ENCODE assay signal across 19 cellular contexts in genomic region chr9:76638001-76638400, GRCh38.
DNase-seq lines count a peak whose midpoint lies in the region; ATAC-seq, FAIRE-seq and TF ChIP-seq lines count a peak whose summit lies in the region.
"Had no signal": no experiment of that assay in that cellular context is flagged by ENCODE, and none has a peak within 500 bp of the region (broad histone marks: within the 10 kb centered on the region; RNA-seq: fewer than 3 reads in every experiment).

No MANE protein-coding gene starts in this region.

- DNase-seq in COLO829 (ENCODE audit: low spot score) = peak; percentile 69
- DNase-seq in M059J (ENCODE audit: low read depth) = peak; percentile 9
- no peak for DNase-seq in astrocyte (ENCODE audit: low read depth)
- DNase-seq in kidney tubule cell (ENCODE audit: low spot score) = peak; percentile 13
- DNase-seq in NCI-H526 treated with DMSO at 0.1 percent for 48 hours (lab: John Stamatoyannopoulos, UW) = no peak
- DNase-seq in T-helper 2 cell treated with Interferon-gamma antibody and Interleukin-4, amounts not matched to agents 5 μg/mL and 100 μg/mL, for 36 hours (ENCODE audit: low spot score) = no peak
- DNase-seq in stimulated activated CD4-positive, alpha-beta T cell treated with anti-CD3 and anti-CD28 coated beads, Interleukin-2, amount 100 ng/mL, for 48 hours = no peak
- DNase-seq: CD4-positive, alpha-beta T cell; NCI-H1048; NCI-H146; NCI-H446; NCI-H774; SHP77 treated with DMSO at 0.1 percent for 48 hours had no signal

- H4K20me1 ChIP-seq in astrocyte (ENCODE audit: insufficient read depth, low read length) = no peaks in the 10 kb centered on the region

- no peak for TF ChIP-seq CTCF in astrocyte (IDR thresholded peaks at IDR 0.05; ENCODE audit: insufficient read depth, low read depth, low read length)

- H3K27me3 ChIP-seq in astrocyte (ENCODE audit: insufficient read depth, low read length) = no peaks in the 10 kb centered on the region

- no peaks in the 10 kb centered on the region for H3K4me1 ChIP-seq in astrocyte (ENCODE audit: insufficient read depth, low read length)
- H3K4me1 ChIP-seq: HAP-1 had no signal

- no peak for FAIRE-seq in astrocyte (lab: Jason Lieb, UNC)
- FAIRE-seq: GM12878, GM18507, HTR-8/SVneo had no signal

- H3K79me2 ChIP-seq in astrocyte (ENCODE audit: insufficient read depth, low read length) = no peaks in the 10 kb centered on the region

- H3K9me3 ChIP-seq in astrocyte (ENCODE audit: insufficient read depth, low read depth, low read length) = no peaks in the 10 kb centered on the region
- H3K9me3 ChIP-seq: HAP-1 had no signal

- H3K27ac Mint-ChIP-seq in astrocyte (ENCODE audit: unreplicated experiment) = peak overlapping the region; percentile 26
- H3K27ac Mint-ChIP-seq in T-helper 2 cell treated with Interferon-gamma antibody and Interleukin-4, amounts not matched to agents 5 μg/mL and 100 μg/mL, for 36 hours = no peak overlapping the region
- H3K27ac Mint-ChIP-seq: CD4-positive, alpha-beta T cell had no signal

- ATAC-seq in GM19023 (IDR thresholded peaks at IDR 0.05; ENCODE audit: unreplicated experiment) = no peak
- ATAC-seq: GM12878, Panc1 had no signal

- H3K9ac ChIP-seq in astrocyte (ENCODE audit: low read length) = no peak overlapping the region

- no peak overlapping the region for H3K4me2 ChIP-seq in astrocyte (ENCODE audit: low read length)

- no peaks in the 10 kb centered on the region for H3K36me3 Mint-ChIP-seq in astrocyte (ENCODE audit: low read depth, unreplicated experiment)
- H3K36me3 Mint-ChIP-seq in T-helper 2 cell treated with Interferon-gamma antibody and Interleukin-4, amounts not matched to agents 5 μg/mL and 100 μg/mL, for 36 hours (ENCODE audit: low read depth) = no peaks in the 10 kb centered on the region

- H3K27ac ChIP-seq in astrocyte (ENCODE audit: low read depth, low read length) = no peak overlapping the region

- no peaks in the 10 kb centered on the region for H3K9me3 Mint-ChIP-seq in astrocyte (ENCODE audit: unreplicated experiment)
- no peaks in the 10 kb centered on the region for H3K9me3 Mint-ChIP-seq in T-helper 2 cell treated with Interferon-gamma antibody and Interleukin-4, amounts not matched to agents 5 μg/mL and 100 μg/mL, for 36 hours
- H3K9me3 Mint-ChIP-seq: CD4-positive, alpha-beta T cell had no signal

- no peaks in the 10 kb centered on the region for H3K36me3 ChIP-seq in astrocyte (ENCODE audit: insufficient read depth, low read length)
- H3K36me3 ChIP-seq: HAP-1 had no signal

- H3K4me3 ChIP-seq in astrocyte (ENCODE audit: insufficient read depth, low read depth, low read length) = no peak overlapping the region
- H3K4me3 ChIP-seq: GM12878, HAP-1 had no signal

- no peak overlapping the region for H2AFZ ChIP-seq in astrocyte (ENCODE audit: low read depth, low read length)

- H3K4me3 Mint-ChIP-seq in astrocyte (ENCODE audit: unreplicated experiment) = no peak overlapping the region
- no peak overlapping the region for H3K4me3 Mint-ChIP-seq in T-helper 2 cell treated with Interferon-gamma antibody and Interleukin-4, amounts not matched to agents 5 μg/mL and 100 μg/mL, for 36 hours
- H3K4me3 Mint-ChIP-seq: CD4-positive, alpha-beta T cell had no signal

- peaks cover 9% of the 10 kb centered on the region for H3K4me1 Mint-ChIP-seq in astrocyte (ENCODE audit: low read depth, unreplicated experiment)
- H3K4me1 Mint-ChIP-seq in T-helper 2 cell treated with Interferon-gamma antibody and Interleukin-4, amounts not matched to agents 5 μg/mL and 100 μg/mL, for 36 hours (ENCODE audit: low read depth) = peaks cover 13% of the 10 kb centered on the region

- H3K27me3 Mint-ChIP-seq in astrocyte (ENCODE audit: low read depth, unreplicated experiment) = no peaks in the 10 kb centered on the region
- peaks cover 5% of the 10 kb centered on the region for H3K27me3 Mint-ChIP-seq in T-helper 2 cell treated with Interferon-gamma antibody and Interleukin-4, amounts not matched to agents 5 μg/mL and 100 μg/mL, for 36 hours (ENCODE audit: low read depth)
- H3K27me3 Mint-ChIP-seq: CD4-positive, alpha-beta T cell had no signal

Comparison
In these comparisons a context has a peak if more than half of its experiments do, and no peak if none do; other contexts are left out.
1. DNase-seq: peak in COLO829 (single experiment), M059J (single experiment) and kidney tubule cell (single experiment); none in astrocyte (single experiment), NCI-H526 treated with DMSO at 0.1 percent for 48 hours (single experiment), T-helper 2 cell treated with Interferon-gamma antibody and Interleukin-4, amounts not matched to agents 5 μg/mL and 100 μg/mL, for 36 hours (single experiment) and stimulated activated CD4-positive, alpha-beta T cell treated with anti-CD3 and anti-CD28 coated beads, Interleukin-2, amount 100 ng/mL, for 48 hours (0 of 2).